Comparison of ENCODE assay signal across 1 cellular context in genomic region chr6:111763381-111763780, GRCh38.
TF ChIP-seq lines count a peak whose summit lies in the region.

No MANE protein-coding gene starts in this region.

TF ChIP-seq in GM12878, 131 proteins besides CTCF, POLR2A, EP300 and RAD21 (continued from another document):
- TF ChIP-seq NKRF (conservative IDR thresholded peaks at IDR 0.05) (no peak), SUZ12 (IDR thresholded peaks at IDR 0.05; ENCODE audit: unreplicated experiment) (no peak), KLF5 (IDR thresholded peaks at IDR 0.05; ENCODE audit: partially characterized antibody) (no peak), POU2F2 (IDR thresholded peaks at IDR 0.05; ENCODE audit: borderline replicate concordance, low read depth, low read length) (no peak), PAX5 (IDR thresholded peaks at IDR 0.05; ENCODE audit: borderline replicate concordance, low read depth, low read length) (no peak), NFIC (IDR thresholded peaks at IDR 0.05; ENCODE audit: low read depth, low read length) (no peak), ZNF687 (IDR thresholded peaks at IDR 0.05) (no peak)
